Comparison of ENCODE assay signal across 8 cellular contexts in genomic region chr7:95596183-95597135, GRCh38. TPM values are rescaled to one million over a fixed set of nuclear protein-coding genes. Genes with fewer than 3 reads are reported as not detected.
DNase-seq lines count a peak whose midpoint lies in the region; TF ChIP-seq lines count a peak whose summit lies in the region.

Gene PDK4, minus strand, starts transcription at chr7:95596516. Its CDS starts 223 bp downstream, at chr7:95596293.

- intact Hi-C loops in transverse colon (cut with DNase I; ENCODE audit: low total_unique reads), result loop anchor here (5.0 to 10.0 kb wide), 2 partner anchors 49 to 88 kb away; no protein-coding TSS in a partner anchor

- TF ChIP-seq EP300 in transverse colon (IDR thresholded peaks at IDR 0.05; ENCODE audit: low read depth), result peak; percentile 89

- 2 to 7% methylated on average over 6 to 54 of the region's 67 CpGs for WGBS in transverse colon (ENCODE audit: low coverage in 1 of 2), 2 donors

- H3K27me3 ChIP-seq in mucosa of rectum (ENCODE audit: control insufficient read depth in 2 of 2, insufficient read depth in 2 of 2, low read length in 2 of 2) (no peaks in the 10 kb centered on the region), transverse colon (no peaks in the 10 kb centered on the region)

- no peaks in the 10 kb centered on the region for H3K9me3 ChIP-seq in mucosa of rectum (ENCODE audit: control insufficient read depth in 2 of 2, low read length in 2 of 2)
- no peaks in the 10 kb centered on the region for H3K9me3 ChIP-seq in transverse colon

- DNase-seq in ACHN, result peak; percentile 91
- peak; percentile 56 for DNase-seq in HEK293T (ENCODE audit: extremely low spot score)
- DNase-seq in T1000 (lab: John Stamatoyannopoulos, UW), result peak; percentile 42
- peak; percentile 22 for DNase-seq in fibroblast of the aortic adventitia (ENCODE audit: low read depth)
- peak; percentile 96 for DNase-seq in transverse colon
- DNase-seq in T-helper 2 cell treated with Interferon-gamma antibody and Interleukin-4, amounts not matched to agents 5 μg/mL and 100 μg/mL, for 36 hours (ENCODE audit: low spot score), result no peak
- DNase-seq in GF-D8 (lab: John Stamatoyannopoulos, UW), result no peak

- H3K4me1 ChIP-seq in mucosa of rectum (ENCODE audit: control insufficient read depth in 2 of 2, insufficient read depth in 2 of 2, low read length in 2 of 2) (peaks cover 2 to 12% of the 10 kb centered on the region in 2 donors), transverse colon (peaks cover 0 to 17% (median 7%) of the 10 kb centered on the region in 4 donors)

- H3K27ac ChIP-seq in mucosa of rectum (ENCODE audit: low read depth in 2 of 2, low read length in 2 of 2) (peak within 1 kb of the TSS; percentile 96 to 99), transverse colon (peak within 1 kb of the TSS; percentile 95 to 96 (median 96))

- TF ChIP-seq CTCF in fibroblast of the aortic adventitia (IDR thresholded peaks at IDR 0.05; ENCODE audit: insufficient read depth, low read length), result no peak
- peak in 1 of 5 experiments; percentile 20 for TF ChIP-seq CTCF in transverse colon (IDR thresholded peaks at IDR 0.05)

- H3K9me3 Mint-ChIP-seq in T-helper 2 cell treated with Interferon-gamma antibody and Interleukin-4, amounts not matched to agents 5 μg/mL and 100 μg/mL, for 36 hours, result no peaks in the 10 kb centered on the region

- in situ Hi-C loops in ACHN (cut with HindIII; ENCODE audit: low pct_ligation_motif_present, low pct_unique_long_range_greater_than_20kb, low sequenced_read_pairs), result no loop called here
- in situ Hi-C loops in transverse colon (cut with MboI; ENCODE audit: low pct_ligation_motif_present in 1 of 4, low pct_unique_long_range_greater_than_20kb in 1 of 4, low sequenced_read_pairs in 3 of 4), result no loop called here

- H3K27me3 Mint-ChIP-seq in T-helper 2 cell treated with Interferon-gamma antibody and Interleukin-4, amounts not matched to agents 5 μg/mL and 100 μg/mL, for 36 hours (ENCODE audit: low read depth), result peaks cover 29% of the 10 kb centered on the region

- H3K36me3 ChIP-seq in mucosa of rectum (ENCODE audit: control insufficient read depth in 2 of 2, insufficient read depth in 2 of 2, low read length in 2 of 2), result peaks cover 17 to 24% of the 10 kb centered on the region in 2 donors
- H3K36me3 ChIP-seq in transverse colon, result peaks cover 0 to 31% (median 18%) of the 10 kb centered on the region in 4 donors

- H3K27ac Mint-ChIP-seq in T-helper 2 cell treated with Interferon-gamma antibody and Interleukin-4, amounts not matched to agents 5 μg/mL and 100 μg/mL, for 36 hours, result no peak within 1 kb of the TSS

- peak; percentile 95 for TF ChIP-seq POLR2A in transverse colon (IDR thresholded peaks at IDR 0.05)

- no peaks in the 10 kb centered on the region for H3K36me3 Mint-ChIP-seq in T-helper 2 cell treated with Interferon-gamma antibody and Interleukin-4, amounts not matched to agents 5 μg/mL and 100 μg/mL, for 36 hours (ENCODE audit: low read depth)

- peak within 1 kb of the TSS; percentile 53 for H3K4me3 ChIP-seq in fibroblast of the aortic adventitia (ENCODE audit: low read depth, low read length)
- peak within 1 kb of the TSS; percentile 90 to 95 for H3K4me3 ChIP-seq in mucosa of rectum (ENCODE audit: low read length in 2 of 2)
- peak within 1 kb of the TSS; percentile 41 to 83 (median 73) for H3K4me3 ChIP-seq in transverse colon

- H3K9ac ChIP-seq in mucosa of rectum (ENCODE audit: low read depth in 1 of 2, low read length in 2 of 2), result peak within 1 kb of the TSS; percentile 94 to 100

- peaks cover 1% of the 10 kb centered on the region for H3K4me1 Mint-ChIP-seq in T-helper 2 cell treated with Interferon-gamma antibody and Interleukin-4, amounts not matched to agents 5 μg/mL and 100 μg/mL, for 36 hours (ENCODE audit: low read depth)

- POLR2A ChIA-PET in HEK293T (lab: Yijun Ruan, JAX), result interaction anchor here (1.1 kb wide), 1 partner anchor 33 kb away, joined by 3 read pairs; no protein-coding TSS in a partner anchor

- no peak within 1 kb of the TSS for H3K4me3 Mint-ChIP-seq in T-helper 2 cell treated with Interferon-gamma antibody and Interleukin-4, amounts not matched to agents 5 μg/mL and 100 μg/mL, for 36 hours

- CTCF ChIA-PET in HEK293T (lab: Yijun Ruan, JAX), result interaction anchor here (0.5 kb wide), 1 partner anchor 89 kb away, joined by 3 read pairs; no protein-coding TSS in a partner anchor

TF ChIP-seq in HEK293T, 16 proteins besides CTCF, POLR2A, EP300 and RAD21:
- TF ChIP-seq FOXK2 (IDR thresholded peaks at IDR 0.05), result peak; percentile 60; the same call in 1 of the 2 replicates
- peak; percentile 88 for TF ChIP-seq L3MBTL2 (conservative IDR thresholded peaks at IDR 0.05)
- TF ChIP-seq SP1 (IDR thresholded peaks at IDR 0.05), result no peak
- TF ChIP-seq CTBP1 (IDR thresholded peaks at IDR 0.05; ENCODE audit: borderline replicate concordance), result no peak
- no peak for TF ChIP-seq LEF1 (IDR thresholded peaks at IDR 0.05; ENCODE audit: borderline replicate concordance)
- TF ChIP-seq PKNOX1 (IDR thresholded peaks at IDR 0.05), result no peak
- TF ChIP-seq BHLHE40 (IDR thresholded peaks at IDR 0.05; ENCODE audit: borderline replicate concordance), result no peak

RNA-seq across cellular contexts. Expression of gene PDK4, which starts in this region (rescaled TPM):
- 0.72 and 4.5 TPM in 2 replicates for total RNA-seq in fibroblast of the aortic adventitia (ENCODE audit: low replicate concordance)
- 100 to 1,000 TPM; 134 to 510 (median 273) TPM for total RNA-seq in transverse colon

Comparison
In these comparisons a context has a peak if more than half of its experiments do, and no peak if none do; other contexts are left out.
1. RNA of gene PDK4 (total RNA-seq): 134 to 510 TPM in transverse colon; 0.72 to 4.5 TPM in fibroblast of the aortic adventitia; every median in the first group is over 10 times any median in the second.
2. DNase-seq: peak in ACHN (single experiment), HEK293T (single experiment), T1000 (single experiment), fibroblast of the aortic adventitia (single experiment) and transverse colon (single experiment); none in T-helper 2 cell treated with Interferon-gamma antibody and Interleukin-4, amounts not matched to agents 5 μg/mL and 100 μg/mL, for 36 hours (single experiment) and GF-D8 (single experiment).
3. Peak in every context shown above with its lines, with median percentiles within 50 percentile points of each other: H3K4me3 ChIP-seq.